In the genomic region with DNA sequence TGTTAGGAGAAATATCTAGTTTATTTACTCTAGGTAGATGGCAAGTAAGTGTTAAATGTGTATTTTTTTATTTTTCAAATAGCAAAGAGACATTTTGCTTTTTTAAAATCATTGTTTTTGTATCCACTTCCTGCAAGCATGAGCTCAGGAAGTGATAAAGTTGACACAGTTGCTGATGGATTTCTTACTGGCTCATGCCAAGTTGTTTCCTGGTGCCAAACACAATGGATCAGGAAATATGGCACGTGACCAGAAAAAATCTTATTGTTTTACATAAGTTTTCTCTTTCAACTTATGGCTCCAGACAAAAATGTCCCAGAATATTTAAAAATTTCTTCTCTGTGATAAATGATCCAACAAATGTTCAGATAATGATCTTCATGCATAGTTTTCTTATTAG, we compare ENCODE assay signal across 16 cellular contexts.
"Had no signal": no experiment of that assay in that cellular context is flagged by ENCODE, and none has a peak within 500 bp of the region (broad histone marks: within the 10 kb centered on the region; RNA-seq: fewer than 3 reads in every experiment).

No MANE protein-coding gene starts in this region.

- ATAC-seq: activated naive CD8-positive, alpha-beta T cell treated with anti-CD3 and anti-CD28 coated beads, Interleukin-2, amount 50 U/mL, for 24 hours had no signal

- H3K27me3 ChIP-seq: breast epithelium, sigmoid colon, stomach, testis had no signal

- H3K4me3 Mint-ChIP-seq: activated naive CD4-positive, alpha-beta T cell treated with anti-CD3 and anti-CD28 coated beads for 36 hours; activated naive CD8-positive, alpha-beta T cell treated with anti-CD3 and anti-CD28 coated beads, Interleukin-2, amount 50 U/mL, for 24 hours; dendritic cell treated with granulocyte-macrophage colony-stimulating factor and Interleukin-4, amounts not matched to agents 40 ng/mL and 50 ng/mL, for 4 days had no signal

- H3K4me3 ChIP-seq: breast epithelium, prostate gland, sigmoid colon, stomach, testis had no signal

- H3K27ac ChIP-seq: breast epithelium, prostate gland, sigmoid colon, stomach, testis, VCaP had no signal

- DNase-seq: activated CD4-positive, alpha-beta T cell treated with anti-CD3 and anti-CD28 coated beads for 1 hour; activated CD4-positive, alpha-beta T cell treated with anti-CD3 and anti-CD28 coated beads, Interleukin-2, amount 50 U/mL, for 4 hours; activated naive CD4-positive, alpha-beta T cell treated with anti-CD3 and anti-CD28 coated beads for 36 hours; activated naive CD8-positive, alpha-beta T cell treated with anti-CD3 and anti-CD28 coated beads, Interleukin-2, amount 50 U/mL, for 24 hours; activated T-cell treated with anti-CD3 and anti-CD28 coated beads for 4 hours; aorta; hypothalamus; kidney glomerular epithelial cell; sigmoid colon; stimulated activated CD4-positive, alpha-beta T cell treated with anti-CD3 and anti-CD28 coated beads, Interleukin-1b, Interleukin-23, amount 100 ng/mL, for 48 hours; stomach; testis had no signal

- H3K27me3 Mint-ChIP-seq: activated naive CD8-positive, alpha-beta T cell treated with anti-CD3 and anti-CD28 coated beads, Interleukin-2, amount 50 U/mL, for 24 hours; dendritic cell treated with granulocyte-macrophage colony-stimulating factor and Interleukin-4, amounts not matched to agents 40 ng/mL and 50 ng/mL, for 4 days had no signal

- H3K27ac Mint-ChIP-seq: activated naive CD4-positive, alpha-beta T cell treated with anti-CD3 and anti-CD28 coated beads for 36 hours; activated naive CD8-positive, alpha-beta T cell treated with anti-CD3 and anti-CD28 coated beads, Interleukin-2, amount 50 U/mL, for 24 hours; dendritic cell treated with granulocyte-macrophage colony-stimulating factor and Interleukin-4, amounts not matched to agents 40 ng/mL and 50 ng/mL, for 4 days had no signal

- H3K9me3 Mint-ChIP-seq: activated naive CD8-positive, alpha-beta T cell treated with anti-CD3 and anti-CD28 coated beads, Interleukin-2, amount 50 U/mL, for 24 hours had no signal

- H3K4me1 Mint-ChIP-seq: activated naive CD8-positive, alpha-beta T cell treated with anti-CD3 and anti-CD28 coated beads, Interleukin-2, amount 50 U/mL, for 24 hours had no signal

- H3K36me3 ChIP-seq: breast epithelium, prostate gland, sigmoid colon, stomach had no signal

- H3K4me1 ChIP-seq: breast epithelium, prostate gland, testis had no signal

- H3K9me3 ChIP-seq: breast epithelium, prostate gland, sigmoid colon, stomach, testis had no signal
